ENCODE assay signal across 1 cellular context in genomic region chr16:51389881-51390280, GRCh38.
TF ChIP-seq lines count a peak whose summit lies in the region.

No MANE protein-coding gene starts in this region.

TF ChIP-seq in WTC11, 78 proteins besides CTCF, POLR2A, EP300 and RAD21:
- TF ChIP-seq, protein P1, sequence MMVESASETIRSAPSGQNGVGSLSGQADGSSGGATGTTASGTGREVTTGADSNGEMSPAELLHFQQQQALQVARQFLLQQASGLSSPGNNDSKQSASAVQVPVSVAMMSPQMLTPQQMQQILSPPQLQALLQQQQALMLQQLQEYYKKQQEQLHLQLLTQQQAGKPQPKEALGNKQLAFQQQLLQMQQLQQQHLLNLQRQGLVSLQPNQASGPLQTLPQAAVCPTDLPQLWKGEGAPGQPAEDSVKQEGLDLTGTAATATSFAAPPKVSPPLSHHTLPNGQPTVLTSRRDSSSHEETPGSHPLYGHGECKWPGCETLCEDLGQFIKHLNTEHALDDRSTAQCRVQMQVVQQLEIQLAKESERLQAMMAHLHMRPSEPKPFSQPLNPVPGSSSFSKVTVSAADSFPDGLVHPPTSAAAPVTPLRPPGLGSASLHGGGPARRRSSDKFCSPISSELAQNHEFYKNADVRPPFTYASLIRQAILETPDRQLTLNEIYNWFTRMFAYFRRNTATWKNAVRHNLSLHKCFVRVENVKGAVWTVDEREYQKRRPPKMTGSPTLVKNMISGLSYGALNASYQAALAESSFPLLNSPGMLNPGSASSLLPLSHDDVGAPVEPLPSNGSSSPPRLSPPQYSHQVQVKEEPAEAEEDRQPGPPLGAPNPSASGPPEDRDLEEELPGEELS (CRISPR knock-in tag; IDR thresholded peaks at IDR 0.05) = no peak
- no peak for TF ChIP-seq ZNF532 (CRISPR knock-in tag; IDR thresholded peaks at IDR 0.05; ENCODE audit: borderline replicate concordance)
- no peak for TF ChIP-seq ELF4 (CRISPR knock-in tag; IDR thresholded peaks at IDR 0.05; ENCODE audit: low read depth)
